8 cellular contexts compared by ENCODE assay signal in the genomic region with DNA sequence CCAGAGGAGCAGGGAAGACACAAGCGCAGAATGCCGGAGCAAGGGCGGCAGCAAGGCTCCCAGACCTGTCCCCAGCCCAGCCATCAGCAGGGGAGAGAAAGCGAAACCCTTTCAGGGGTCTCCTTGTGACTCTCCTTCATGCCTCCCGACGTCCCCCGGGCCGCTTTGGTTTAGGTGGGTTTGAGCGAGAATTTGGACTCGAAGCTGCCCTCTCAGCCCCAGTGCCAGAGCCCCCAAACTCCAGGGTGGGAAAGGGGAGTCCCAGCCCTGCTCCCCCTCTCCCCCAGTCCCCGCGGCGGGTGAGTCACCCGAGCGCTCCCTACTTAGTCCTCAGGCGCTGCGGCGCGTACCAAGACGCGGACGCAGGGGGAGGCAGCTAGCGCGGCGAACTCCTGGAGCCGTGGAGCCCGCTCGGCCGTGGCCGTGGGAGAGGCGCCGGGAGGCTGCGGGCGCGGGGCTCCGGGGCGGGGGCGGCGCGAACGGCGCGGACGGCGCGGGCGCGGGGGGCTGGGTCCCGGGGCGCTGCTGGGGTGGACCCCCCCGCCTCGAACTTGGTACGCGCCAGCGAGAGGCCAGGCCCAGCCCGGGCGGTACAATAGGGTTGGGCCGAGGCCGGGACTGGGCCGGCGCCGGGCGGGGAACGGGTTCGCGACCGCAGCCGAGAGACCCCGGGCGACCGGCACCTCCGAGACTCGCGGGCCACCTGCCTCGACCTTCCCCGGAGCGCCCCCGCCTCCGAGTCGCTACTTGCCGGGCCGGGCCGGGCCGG. TPM values are rescaled to one million over a fixed set of nuclear protein-coding genes. Genes with fewer than 3 reads are reported as not detected.
DNase-seq lines count a peak whose midpoint lies in the region; ATAC-seq, FAIRE-seq and TF ChIP-seq lines count a peak whose summit lies in the region.

A gene (plus strand): TSS at position 601 of the 769 bp plus-strand sequence. CDS start 258 bp downstream, outside the sequence.

- TF ChIP-seq RAD21 in HepG2 (CRISPR knock-in tag; IDR thresholded peaks at IDR 0.05), result peak; percentile 28; the same call in 1 of the 2 replicates

- H3K4me3 ChIP-seq in HepG2 (replicated peaks in 1 of 3; ENCODE audit: insufficient read depth in 1 of 3, low read depth in 2 of 3, low read length in 3 of 3), result peak within 1 kb of the TSS; percentile 74 to 89 (median 85)

- FAIRE-seq in GM18507 (lab: Jason Lieb, UNC) (peak; percentile 83), HepG2 (lab: Jason Lieb, UNC) (no peak)

- H3K36me3 ChIP-seq in HepG2 (replicated peaks in 1 of 2; ENCODE audit: control insufficient read depth in 1 of 2, insufficient read depth in 2 of 2, low read length in 2 of 2), result no peaks in the 10 kb centered on the region; a peak in 1 of 5 replicates

- peak within 1 kb of the TSS; percentile 73 for H3K4me2 ChIP-seq in HepG2 (ENCODE audit: low read depth, low read length)

- H3K27me3 ChIP-seq in HepG2 (ENCODE audit: control insufficient read depth in 1 of 2, insufficient read depth in 2 of 2, low read length in 2 of 2), result no peaks in the 10 kb centered on the region

- intact Hi-C loops in HepG2 (cut with micrococcal nuclease; ENCODE audit: unreplicated experiment), result loop anchor here (1.0 to 10.0 kb wide), 2 partner anchors 33 to 69 kb away; a partner anchor contains a TSS

- H3K9ac ChIP-seq in HepG2 (ENCODE audit: insufficient read depth, low read depth, low read length), result peak within 1 kb of the TSS; percentile 80

- no peaks in the 10 kb centered on the region for H3K9me3 ChIP-seq in HepG2 (ENCODE audit: low read length)

- no peak for TF ChIP-seq CTCF in HepG2 (CRISPR knock-in tag; IDR thresholded peaks at IDR 0.05)

- no peak within 1 kb of the TSS for H2AFZ ChIP-seq in HepG2 (ENCODE audit: low read length)

- no peaks in the 10 kb centered on the region for H4K20me1 ChIP-seq in HepG2 (ENCODE audit: insufficient read depth, low read length)

- H3K4me1 ChIP-seq in HepG2 (ENCODE audit: insufficient read depth, low read length), result peaks cover 62% of the 10 kb centered on the region

- POLR2A ChIA-PET in HepG2 (lab: Yijun Ruan, JAX), result interaction anchor here (0.5 to 2.5 kb wide), 6 partner anchors 8 to 114 kb away, joined by 3 to 9 read pairs (median 4); a partner anchor contains a TSS

- TF ChIP-seq POLR2A in HepG2 (IDR thresholded peaks at IDR 0.05; ENCODE audit: insufficient read depth in 1 of 2, low read depth in 2 of 2, low read length in 2 of 2), result peak in 1 of 2 experiments; percentile 81; a peak in 2 of 4 replicates

- CTCF ChIA-PET in HepG2 (lab: Yijun Ruan, JAX; ENCODE audit: low intra/inter-chr PET ratio, low total read pairs), result no interaction called here

- in situ Hi-C loops in HepG2 (cut with HindIII; ENCODE audit: extremely low pct_ligation_motif_present, low pct_unique_long_range_greater_than_20kb), result no loop called here

- TF ChIP-seq EP300 in HepG2 (IDR thresholded peaks at IDR 0.05; ENCODE audit: low read depth in 2 of 2, low read length in 2 of 2) (no peak), HepG2 (CRISPR knock-in tag; IDR thresholded peaks at IDR 0.05; ENCODE audit: borderline replicate concordance) (no peak)

- ATAC-seq in HG03097 (IDR thresholded peaks at IDR 0.05; ENCODE audit: low FRiP score, unreplicated experiment) (peak; percentile 38), HepG2 (peak; percentile 66)

- peak within 1 kb of the TSS; percentile 67 for H3K27ac ChIP-seq in HepG2 (ENCODE audit: extremely low read length, insufficient read depth, low read length)

- peaks cover 5% of the 10 kb centered on the region for H3K79me2 ChIP-seq in HepG2 (ENCODE audit: insufficient read depth, low read length)

- no TSS peak for BruUV-seq in HepG2 (replicated peaks; lab: Mats Ljungman, UMichigan)

- DNase-seq in 8988T (peak; percentile 83), GM18507 (ENCODE audit: extremely low spot score, insufficient read length, low read depth) (peak; percentile 61), NCI-H510A treated with DMSO at 0.1 percent for 48 hours (lab: John Stamatoyannopoulos, UW) (peak; percentile 98), dedifferentiated amniotic fluid mesenchymal stem cell (ENCODE audit: extremely low spot score) (peak; percentile 70), HepG2 (ENCODE audit: low spot score) (peak; percentile 57)
- DNase-seq in activated CD4-positive, alpha-beta T cell treated with anti-CD3 and anti-CD28 coated beads, Interleukin-2, amount 50 U/mL, for 1 hour, result peak; percentile 84
- DNase-seq in stimulated activated CD4-positive, alpha-beta T cell treated with anti-CD3 and anti-CD28 coated beads, Interleukin-4, amount 100 ng/mL, for 1 hour, result peak; percentile 86

- WGBS in HepG2 (ENCODE audit: low lambda C conversion rate), result no CpG with 5 or more reads among the region's 84 CpGs

TF ChIP-seq in HepG2, 621 proteins besides CTCF, POLR2A, EP300 and RAD21 (continues in another document):
- TF ChIP-seq FOXA3 (CRISPR knock-in tag; IDR thresholded peaks at IDR 0.05) (peak; percentile 22; the same call in 1 of the 2 replicates), ZNF205 (CRISPR knock-in tag; IDR thresholded peaks at IDR 0.05) (0 out of 2 replicates have a peak, but pooled peaks have one; percentile 44), ZBTB7B (CRISPR knock-in tag; IDR thresholded peaks at IDR 0.05) (peak; percentile 85; the same call in 1 of the 2 replicates), FOXK1 (CRISPR knock-in tag; IDR thresholded peaks at IDR 0.05; ENCODE audit: borderline replicate concordance, low read depth) (0 out of 2 replicates have a peak, but pooled peaks have one; percentile 21), REL (CRISPR knock-in tag; conservative IDR thresholded peaks at IDR 0.05) (0 out of 2 replicates have a peak, but pooled peaks have one; percentile 46), ATF7-NPFF (CRISPR knock-in tag; IDR thresholded peaks at IDR 0.05; ENCODE audit: low read depth) (0 out of 2 replicates have a peak, but pooled peaks have one; percentile 57), ZNF589 (CRISPR knock-in tag; conservative IDR thresholded peaks at IDR 0.05) (no peak), ZNF614 (CRISPR knock-in tag; IDR thresholded peaks at IDR 0.05; ENCODE audit: borderline replicate concordance) (peak; percentile 50; the same call in 1 of the 2 replicates), BRCA1 (CRISPR knock-in tag; IDR thresholded peaks at IDR 0.05) (no peak), ZNF224 (CRISPR knock-in tag; IDR thresholded peaks at IDR 0.05) (peak; percentile 32; the same call in 1 of the 2 replicates)
- TF ChIP-seq, protein P1, sequence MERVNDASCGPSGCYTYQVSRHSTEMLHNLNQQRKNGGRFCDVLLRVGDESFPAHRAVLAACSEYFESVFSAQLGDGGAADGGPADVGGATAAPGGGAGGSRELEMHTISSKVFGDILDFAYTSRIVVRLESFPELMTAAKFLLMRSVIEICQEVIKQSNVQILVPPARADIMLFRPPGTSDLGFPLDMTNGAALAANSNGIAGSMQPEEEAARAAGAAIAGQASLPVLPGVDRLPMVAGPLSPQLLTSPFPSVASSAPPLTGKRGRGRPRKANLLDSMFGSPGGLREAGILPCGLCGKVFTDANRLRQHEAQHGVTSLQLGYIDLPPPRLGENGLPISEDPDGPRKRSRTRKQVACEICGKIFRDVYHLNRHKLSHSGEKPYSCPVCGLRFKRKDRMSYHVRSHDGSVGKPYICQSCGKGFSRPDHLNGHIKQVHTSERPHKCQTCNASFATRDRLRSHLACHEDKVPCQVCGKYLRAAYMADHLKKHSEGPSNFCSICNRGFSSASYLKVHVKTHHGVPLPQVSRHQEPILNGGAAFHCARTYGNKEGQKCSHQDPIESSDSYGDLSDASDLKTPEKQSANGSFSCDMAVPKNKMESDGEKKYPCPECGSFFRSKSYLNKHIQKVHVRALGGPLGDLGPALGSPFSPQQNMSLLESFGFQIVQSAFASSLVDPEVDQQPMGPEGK (CRISPR knock-in tag; IDR thresholded peaks at IDR 0.05), result peak; percentile 59; the same call in 1 of the 2 replicates
- TF ChIP-seq, protein P2, sequence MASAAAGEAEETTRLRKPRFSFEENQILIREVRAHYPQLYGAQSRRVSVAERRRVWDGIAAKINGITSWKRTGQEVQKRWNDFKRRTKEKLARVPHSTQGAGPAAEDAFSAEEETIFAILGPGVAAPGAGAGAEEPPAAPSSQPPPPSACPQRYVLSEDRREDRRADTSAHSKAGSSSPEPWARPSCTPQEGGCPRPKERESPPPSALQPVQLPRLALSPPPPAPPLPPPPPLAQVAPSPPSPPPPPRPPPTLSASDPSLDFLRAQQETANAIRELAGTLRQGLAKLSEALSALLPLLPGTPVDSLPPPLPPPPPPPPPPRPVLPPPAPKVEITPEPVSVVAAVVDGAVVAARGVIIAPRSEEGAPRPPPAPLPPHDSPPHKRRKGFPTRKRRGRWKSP (CRISPR knock-in tag; IDR thresholded peaks at IDR 0.05), result no peak

RNA-seq across cellular contexts. Expression of the gene that starts here (rescaled TPM):
- 5.5 and 7.2 TPM in 2 replicates for total RNA-seq in HepG2 (2016; rRNA removed; fragmentation: Illumina TruSeq; extraction: Trizol)
- 2.9 and 3.9 TPM in 2 replicates for total RNA-seq in HepG2 (2016; cell fraction: cytosol; rRNA removed; fragmentation: Illumina TruSeq; extraction: Trizol; ENCODE audit: low read depth)
- 6.3 and 7.8 TPM in 2 replicates for total RNA-seq in HepG2 (2016; cell fraction: insoluble cytoplasmic fraction; rRNA removed; fragmentation: Illumina TruSeq; extraction: Trizol)
- 4.2 TPM in 2 replicates for total RNA-seq in HepG2 (2016; cell fraction: membrane; rRNA removed; fragmentation: Illumina TruSeq; extraction: Trizol)
- total RNA-seq in HepG2 (2016; cell fraction: nucleus; rRNA removed; fragmentation: Illumina TruSeq; extraction: Trizol), result 6.1 and 7.9 TPM in 2 replicates
- polyA plus RNA-seq in HepG2 (2011; rRNA removed), result 5.6 and 6.8 TPM in 2 replicates
- polyA plus RNA-seq in HepG2 (2011; cell fraction: cytosol; rRNA removed), result 4.7 and 5.2 TPM in 2 replicates
- 14.7 and 14.9 TPM in 2 replicates for polyA plus RNA-seq in HepG2 (2011; cell fraction: nucleus; rRNA removed)
- polyA plus RNA-seq in HepG2 (2012), result 7.7 and 14.1 TPM in 2 replicates
- polyA plus RNA-seq in HepG2 (2016; cell fraction: cytosol; fragmentation: Illumina TruSeq; extraction: Trizol; ENCODE audit: low read depth), result 1.7 and 2.4 TPM in 2 replicates
- 14.2 and 15.7 TPM in 2 replicates for polyA plus RNA-seq in HepG2 (2016; cell fraction: insoluble cytoplasmic fraction; fragmentation: Illumina TruSeq; extraction: Trizol; ENCODE audit: low read depth)
- polyA plus RNA-seq in HepG2 (2016; cell fraction: membrane; fragmentation: Illumina TruSeq; extraction: Trizol; ENCODE audit: low read depth), result 4.5 and 4.6 TPM in 2 replicates
- polyA plus RNA-seq in HepG2 (2016; cell fraction: nucleus; fragmentation: Illumina TruSeq; extraction: Trizol; ENCODE audit: insufficient read depth, low read depth), result 19.3 and 21.5 TPM in 2 replicates
- 8.3 and 16.3 TPM in 2 replicates for polyA minus RNA-seq in HepG2 (2011; rRNA and poly(A)+ RNA removed; ENCODE audit: low replicate concordance)
- 6.0 and 8.5 TPM in 2 replicates for polyA minus RNA-seq in HepG2 (2011; cell fraction: cytosol; rRNA and poly(A)+ RNA removed)
- polyA minus RNA-seq in HepG2 (2011; cell fraction: nucleus; rRNA and poly(A)+ RNA removed), result 4.0 and 7.2 TPM in 2 replicates

Comparison
In these comparisons a context has a peak if more than half of its experiments do, and no peak if none do; other contexts are left out.
1. Peak in every context shown above with its lines: DNase-seq, ATAC-seq, H3K4me3 ChIP-seq and H3K27ac ChIP-seq.